In the genomic region with DNA sequence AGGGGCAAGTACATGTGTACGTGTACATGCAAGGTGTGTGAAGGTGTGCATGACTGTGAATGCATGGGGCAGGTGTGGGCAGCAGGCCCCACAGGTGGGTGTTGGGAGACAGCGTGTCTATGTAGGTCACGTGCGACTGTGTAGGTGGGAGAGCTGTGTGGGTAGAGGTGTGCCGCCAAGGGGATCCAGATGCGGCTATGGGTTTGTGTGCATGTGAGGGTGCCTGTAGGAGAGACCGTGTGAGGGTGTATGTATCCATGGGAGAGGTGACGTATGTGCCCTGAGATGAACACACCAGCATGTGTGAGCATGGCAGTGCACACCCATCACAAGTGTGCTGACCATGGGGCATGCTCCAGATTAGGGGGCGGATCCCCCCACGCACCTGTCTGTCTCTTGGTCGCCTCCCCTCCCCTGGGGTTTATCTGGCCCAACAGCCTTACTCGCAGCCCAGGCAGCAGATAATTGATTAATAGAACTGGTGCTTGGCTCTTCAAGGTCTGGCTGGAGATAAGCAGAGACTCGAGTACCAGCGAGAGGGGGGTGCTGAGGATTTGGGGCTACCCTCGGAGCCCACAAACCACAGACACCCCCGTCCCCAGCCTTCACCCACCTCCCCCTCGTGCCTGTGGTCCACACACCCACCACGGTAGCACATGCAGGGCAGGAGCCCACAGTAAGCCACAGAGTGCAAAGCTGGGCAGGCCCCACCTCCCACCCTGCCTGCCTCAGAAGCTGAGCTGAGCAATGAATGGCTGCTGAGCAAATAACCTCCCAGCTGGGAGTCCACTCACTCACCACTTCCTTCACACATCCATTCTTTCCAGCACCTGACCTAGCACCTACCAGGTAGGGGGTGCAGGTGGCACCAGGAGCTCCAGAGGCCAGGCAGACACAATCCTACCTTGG, we compare ENCODE assay signal across 11 cellular contexts. TPM values are rescaled to one million over a fixed set of nuclear protein-coding genes. Genes with fewer than 3 reads are reported as not detected.
DNase-seq lines count a peak whose midpoint lies in the region; ATAC-seq and TF ChIP-seq lines count a peak whose summit lies in the region.
"Had no signal": no experiment of that assay in that cellular context is flagged by ENCODE, and none has a peak within 500 bp of the region (broad histone marks: within the 10 kb centered on the region; RNA-seq: fewer than 3 reads in every experiment).

No MANE protein-coding gene starts in this region.

- no peaks in the 10 kb centered on the region for H3K9me3 ChIP-seq in BLaER1
- H3K9me3 ChIP-seq in esophagus squamous epithelium: no peaks in the 10 kb centered on the region

- H3K27me3 ChIP-seq in BLaER1 (no peaks in the 10 kb centered on the region), esophagus squamous epithelium (no peaks in the 10 kb centered on the region)

- TF ChIP-seq EP300 in Ishikawa (IDR thresholded peaks at IDR 0.05; ENCODE audit: borderline replicate concordance): no peak

- H3K4me1 ChIP-seq in BLaER1 (peaks cover 21% of the 10 kb centered on the region), esophagus squamous epithelium (peaks cover 0 to 30% (median 3%) of the 10 kb centered on the region in 3 donors)

- peak overlapping the region; percentile 22; the same call in 1 of the 2 replicates for H3K4me2 ChIP-seq in BLaER1

- no peaks in the 10 kb centered on the region for H4K20me1 ChIP-seq in BLaER1

- no peak for TF ChIP-seq CTCF in esophagus squamous epithelium (IDR thresholded peaks at IDR 0.05)

- intact Hi-C loops in esophagus squamous epithelium (cut with DNase I): no loop called here

- H3K27ac ChIP-seq in BLaER1 (no peak overlapping the region), esophagus squamous epithelium (no peak overlapping the region)

- no peaks in the 10 kb centered on the region for H3K36me3 ChIP-seq in BLaER1
- H3K36me3 ChIP-seq in esophagus squamous epithelium: no peaks in the 10 kb centered on the region

- no peak overlapping the region for H3K9ac ChIP-seq in BLaER1

- ATAC-seq in HG02840 (IDR thresholded peaks at IDR 0.05; ENCODE audit: low FRiP score, unreplicated experiment): no peak
- ATAC-seq in GM21723 (IDR thresholded peaks at IDR 0.05; ENCODE audit: unreplicated experiment): no peak

- H3K4me3 ChIP-seq in BLaER1 (no peak overlapping the region), esophagus squamous epithelium (no peak overlapping the region)

- DNase-seq in activated CD8-positive, alpha-beta memory T cell treated with anti-CD3 and anti-CD28 coated beads, Interleukin-2, amount 50 U/mL, for 48 hours: peak; percentile 70
- DNase-seq in mucosa of gallbladder (ENCODE audit: low spot score) (peak; percentile 61), esophagus squamous epithelium (lab: John Stamatoyannopoulos, UW) (no peak), HK-2 (ENCODE audit: unreplicated experiment) (no peak)
- DNase-seq: Calu3, NCI-H1048, T1000 had no signal

- WGBS in esophagus squamous epithelium, 2 donors: 41 to 72% methylated on average over 9 to 10 of the region's 18 CpGs

- TF ChIP-seq RAD21 in Ishikawa (IDR thresholded peaks at IDR 0.05; ENCODE audit: low read depth): no peak

- TF ChIP-seq POLR2A in esophagus squamous epithelium (IDR thresholded peaks at IDR 0.05): no peak

TF ChIP-seq in Ishikawa, 13 proteins besides CTCF, POLR2A, EP300 and RAD21:
- TF ChIP-seq NFIC (IDR thresholded peaks at IDR 0.05): no peak
- TF ChIP-seq, protein P1, sequence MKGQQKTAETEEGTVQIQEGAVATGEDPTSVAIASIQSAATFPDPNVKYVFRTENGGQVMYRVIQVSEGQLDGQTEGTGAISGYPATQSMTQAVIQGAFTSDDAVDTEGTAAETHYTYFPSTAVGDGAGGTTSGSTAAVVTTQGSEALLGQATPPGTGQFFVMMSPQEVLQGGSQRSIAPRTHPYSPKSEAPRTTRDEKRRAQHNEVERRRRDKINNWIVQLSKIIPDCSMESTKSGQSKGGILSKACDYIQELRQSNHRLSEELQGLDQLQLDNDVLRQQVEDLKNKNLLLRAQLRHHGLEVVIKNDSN (IDR thresholded peaks at IDR 0.05): 0 out of 2 replicates have a peak, but pooled peaks have one; percentile 39

RNA-seq across cellular contexts. Expression of gene ZMIZ1, which starts 41.4 kb away (rescaled TPM):
- total RNA-seq in mucosa of gallbladder: 107 TPM
- total RNA-seq in esophagus squamous epithelium: 10 to 100 TPM; 28.2 to 79.5 (median 40.4) TPM

Comparison
In these comparisons a context has a peak if more than half of its experiments do, and no peak if none do; other contexts are left out.
1. DNase-seq: peak in activated CD8-positive, alpha-beta memory T cell treated with anti-CD3 and anti-CD28 coated beads, Interleukin-2, amount 50 U/mL, for 48 hours (single experiment) and mucosa of gallbladder (single experiment); none in esophagus squamous epithelium (single experiment) and HK-2 (single experiment).